Comparison of ENCODE assay signal across 17 cellular contexts in genomic region chr1:184389446-184389845, GRCh38. TPM values are rescaled to one million over a fixed set of nuclear protein-coding genes. Genes with fewer than 3 reads are reported as not detected.
A peak's percentile ranks its signal among the peaks of the same experiment; 100 is the strongest.
DNase-seq lines count a peak whose midpoint lies in the region; ATAC-seq and TF ChIP-seq lines count a peak whose summit lies in the region.
"Had no signal": no experiment of that assay in that cellular context is flagged by ENCODE, and none has a peak within 500 bp of the region (broad histone marks: within the 10 kb centered on the region; RNA-seq: fewer than 3 reads in every experiment).

No MANE protein-coding gene starts in this region.

- H3K27ac Mint-ChIP-seq in osteocyte (ENCODE audit: unreplicated experiment) = peak overlapping the region; percentile 17
- H3K27ac Mint-ChIP-seq: activated naive CD8-positive, alpha-beta T cell treated with anti-CD3 and anti-CD28 coated beads, Interleukin-2, amount 10 ng/mL, durations not matched to agents 7 days and 5 days; activated T-cell treated with anti-CD3 and anti-CD28 coated beads, Interleukin-2, amount 50 U/mL, for 24 hours had no signal

- intact Hi-C loops in right cardiac atrium (cut with DNase I) = loop anchor here (5.0 to 10.0 kb wide), 7 partner anchors 73 to 275 kb away; no protein-coding TSS in a partner anchor
- intact Hi-C loops in left ventricle myocardium superior (cut with micrococcal nuclease) = loop anchor here (10.0 kb wide), 1 partner anchor 175 kb away; no protein-coding TSS in a partner anchor
- intact Hi-C loops in esophagus squamous epithelium (cut with DNase I) = loop anchor here (10.0 kb wide), 1 partner anchor 175 kb away; no protein-coding TSS in a partner anchor

- H3K4me3 Mint-ChIP-seq in osteocyte (ENCODE audit: unreplicated experiment) = peak overlapping the region; percentile 89
- H3K4me3 Mint-ChIP-seq: activated naive CD8-positive, alpha-beta T cell treated with anti-CD3 and anti-CD28 coated beads, Interleukin-2, amount 10 ng/mL, durations not matched to agents 7 days and 5 days; activated T-cell treated with anti-CD3 and anti-CD28 coated beads, Interleukin-2, amount 50 U/mL, for 24 hours had no signal

- DNase-seq in right cardiac atrium = no peak
- DNase-seq in left ventricle myocardium superior = no peak
- no peak for DNase-seq in esophagus squamous epithelium (lab: John Stamatoyannopoulos, UW)
- no peak for DNase-seq in osteocyte (ENCODE audit: extremely low spot score, unreplicated experiment)
- no peak for DNase-seq in DMS114 treated with DMSO at 0.1 percent for 48 hours (lab: John Stamatoyannopoulos, UW; ENCODE audit: unreplicated experiment)
- no peak for DNase-seq in NCI-H2029 (lab: John Stamatoyannopoulos, UW)
- DNase-seq in iPS-NIHi7 (ENCODE audit: extremely low spot score) = no peak
- DNase-seq: activated CD4-positive, alpha-beta T cell treated with anti-CD3 and anti-CD28 coated beads for 48 hours; activated naive CD8-positive, alpha-beta T cell treated with anti-CD3 and anti-CD28 coated beads, Interleukin-2, amount 10 ng/mL, durations not matched to agents 7 days and 5 days; activated T-cell treated with anti-CD3 and anti-CD28 coated beads, Interleukin-2, amount 50 U/mL, for 24 hours; NCI-H82; posterior cingulate gyrus; RPMI8226; stimulated activated CD4-positive, alpha-beta T cell treated with anti-CD3 and anti-CD28 coated beads, Interleukin-2, amount 100 ng/mL, for 24 hours; stimulated activated CD8-positive, alpha-beta memory T cell treated with anti-CD3 and anti-CD28 coated beads, Interleukin-4, amount 100 ng/mL, for 48 hours had no signal

- peaks cover under 1% of the 10 kb centered on the region for H3K27me3 Mint-ChIP-seq in osteocyte (ENCODE audit: unreplicated experiment)

- H3K27me3 ChIP-seq in right cardiac atrium (ENCODE audit: control insufficient read depth, insufficient read depth) (no peaks in the 10 kb centered on the region), esophagus squamous epithelium (no peaks in the 10 kb centered on the region)

- H3K36me3 ChIP-seq in esophagus squamous epithelium = no peaks in the 10 kb centered on the region

- TF ChIP-seq POLR2A in esophagus squamous epithelium (IDR thresholded peaks at IDR 0.05) = no peak

- H3K27ac ChIP-seq in right cardiac atrium (ENCODE audit: low read length) = no peak overlapping the region
- peak overlapping the region; percentile 71 to 94 (median 88) for H3K27ac ChIP-seq in esophagus squamous epithelium

- H3K9me3 Mint-ChIP-seq in osteocyte (ENCODE audit: unreplicated experiment) = no peaks in the 10 kb centered on the region
- H3K9me3 Mint-ChIP-seq: activated naive CD8-positive, alpha-beta T cell treated with anti-CD3 and anti-CD28 coated beads, Interleukin-2, amount 10 ng/mL, durations not matched to agents 7 days and 5 days; activated T-cell treated with anti-CD3 and anti-CD28 coated beads, Interleukin-2, amount 50 U/mL, for 24 hours had no signal

- WGBS in right cardiac atrium = 60% methylated on average over 2 of the region's 2 CpGs
- 56 to 69% methylated on average over 2 of the region's 2 CpGs for WGBS in esophagus squamous epithelium, 2 donors

- H3K4me1 Mint-ChIP-seq in osteocyte (ENCODE audit: unreplicated experiment) = peaks cover 43% of the 10 kb centered on the region

- TF ChIP-seq CTCF in esophagus squamous epithelium (IDR thresholded peaks at IDR 0.05) = no peak
- no peak for TF ChIP-seq CTCF in osteocyte (IDR thresholded peaks at IDR 0.05)

- H3K9me3 ChIP-seq in right cardiac atrium (ENCODE audit: control insufficient read depth, low read length) = no peaks in the 10 kb centered on the region
- H3K9me3 ChIP-seq in esophagus squamous epithelium = no peaks in the 10 kb centered on the region

- H3K4me1 ChIP-seq in right cardiac atrium (ENCODE audit: control insufficient read depth, insufficient read depth, low read length) (peaks cover 7% of the 10 kb centered on the region), esophagus squamous epithelium (peaks cover 19 to 75% (median 36%) of the 10 kb centered on the region in 3 donors)

- ATAC-seq in right cardiac atrium (no peak), left ventricle myocardium superior (no peak), HG03469 (IDR thresholded peaks at IDR 0.05; ENCODE audit: unreplicated experiment) (no peak)
- ATAC-seq: esophagus mucosa had no signal

- H3K4me3 ChIP-seq in right cardiac atrium (ENCODE audit: low read length) = peak overlapping the region; percentile 88
- H3K4me3 ChIP-seq in esophagus squamous epithelium = peak overlapping the region in 2 of 4 donors; percentile 72 to 81

- H3K36me3 Mint-ChIP-seq in osteocyte (ENCODE audit: unreplicated experiment) = peaks cover 4% of the 10 kb centered on the region
- H3K36me3 Mint-ChIP-seq: activated naive CD8-positive, alpha-beta T cell treated with anti-CD3 and anti-CD28 coated beads, Interleukin-2, amount 10 ng/mL, durations not matched to agents 7 days and 5 days had no signal

RNA-seq across cellular contexts. Expression of gene C1orf21, which starts 2.6 kb away (rescaled TPM):
- 10 to 100 TPM; 70.4 to 93.5 (median 78.9) TPM for total RNA-seq in right cardiac atrium
- polyA plus RNA-seq in right cardiac atrium = 57.1 TPM
- 45.6 TPM for total RNA-seq in left ventricle myocardium superior
- 10 to 100 TPM; 14.6 to 55.7 (median 36.2) TPM for total RNA-seq in esophagus squamous epithelium
- 31.8 and 39.6 TPM in 2 replicates for total RNA-seq in osteocyte
